Comparison of ENCODE assay signal across 8 cellular contexts in genomic region chr12:119876761-119877638, GRCh38. TPM values are rescaled to one million over a fixed set of nuclear protein-coding genes. Genes with fewer than 3 reads are reported as not detected.
DNase-seq lines count a peak whose midpoint lies in the region; ATAC-seq and TF ChIP-seq lines count a peak whose summit lies in the region.

TSS of gene CIT (minus strand) at chr12:119877320. CDS start at chr12:119876168, 1,152 bp downstream.

- CTCF ChIA-PET in BJ (lab: Yijun Ruan, JAX) = interaction anchor here (1.5 kb wide), 1 partner anchor 72 kb away, joined by 4 read pairs; no protein-coding TSS in a partner anchor

- POLR2A ChIA-PET in BJ (lab: Charles Lee) = no interaction called here

- DNase-seq in BJ (ENCODE audit: low read depth) (peak; percentile 72), GM19240 (ENCODE audit: insufficient read length, low spot score) (peak; percentile 92), NCI-H524 (lab: John Stamatoyannopoulos, UW) (peak; percentile 85 to 95), choroid plexus epithelial cell (ENCODE audit: low read depth) (peak; percentile 96), kidney glomerular epithelial cell (lab: John Stamatoyannopoulos, UW) (peak; percentile 94)
- DNase-seq in activated CD4-positive, alpha-beta T cell treated with anti-CD3 and anti-CD28 coated beads for 24 hours (ENCODE audit: low read depth in 2 of 2) = peak; percentile 81 to 82
- peak; percentile 45 to 67 for DNase-seq in stimulated activated CD4-positive, alpha-beta T cell treated with anti-CD3 and anti-CD28 coated beads, Interleukin-1b, Interleukin-23, amount 100 ng/mL, for 1 hour (ENCODE audit: low read depth in 2 of 2)

- peak; percentile 97 for ATAC-seq in HG03457 (IDR thresholded peaks at IDR 0.05; ENCODE audit: unreplicated experiment)

- no peaks in the 10 kb centered on the region for H3K36me3 ChIP-seq in BJ (ENCODE audit: control insufficient read depth, insufficient read depth, low read length)

- no peak for TF ChIP-seq CTCF in BJ (IDR thresholded peaks at IDR 0.05; ENCODE audit: insufficient read depth, low read depth, low read length)
- TF ChIP-seq CTCF in choroid plexus epithelial cell (conservative IDR thresholded peaks at IDR 0.05; ENCODE audit: low read depth, low read length) = no peak

- H3K4me3 ChIP-seq in BJ (ENCODE audit: low read depth, low read length) (peak within 1 kb of the TSS; percentile 81), choroid plexus epithelial cell (ENCODE audit: low read depth, low read length) (peak within 1 kb of the TSS; percentile 92)

- no peaks in the 10 kb centered on the region for H3K27me3 ChIP-seq in BJ (ENCODE audit: control insufficient read depth, insufficient read depth, low read length)

RNA-seq across cellular contexts. Expression of gene CIT, which starts in this region (rescaled TPM):
- 12.8 and 14.5 TPM in 2 replicates for polyA plus RNA-seq in BJ (2011; rRNA removed)
- 20.4 and 23.6 TPM in 2 replicates for polyA minus RNA-seq in BJ (2011; rRNA and poly(A)+ RNA removed)

Comparison
In these comparisons a context has a peak if more than half of its experiments do, and no peak if none do; other contexts are left out.
1. Peak in every context shown above with its lines: DNase-seq, ATAC-seq and H3K4me3 ChIP-seq.